ENCODE assay signal across 1 cellular context in the genomic region with DNA sequence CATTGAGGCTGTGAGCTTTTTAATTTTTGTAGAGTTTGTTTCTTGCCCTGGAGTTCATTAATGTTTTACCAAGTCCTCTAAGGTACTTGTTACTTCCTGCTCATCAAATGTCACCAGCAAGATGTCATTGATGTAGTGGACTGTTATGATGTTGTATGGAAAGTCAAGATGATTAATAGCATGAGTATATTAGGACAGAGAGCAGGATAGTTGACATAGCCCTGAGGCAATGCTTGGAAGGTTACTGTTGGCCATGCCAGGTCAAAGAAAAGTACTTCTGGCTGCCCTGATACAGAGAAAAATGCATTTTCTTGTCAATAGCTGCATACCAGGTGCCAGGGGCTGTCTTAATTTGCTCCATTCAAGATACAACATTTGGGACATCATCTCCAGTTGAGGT.
TF ChIP-seq lines count a peak whose summit lies in the region.

No MANE protein-coding gene starts in this region.

TF ChIP-seq in HepG2, 621 proteins besides CTCF, POLR2A, EP300 and RAD21:
- no peak for TF ChIP-seq IKZF1 (IDR thresholded peaks at IDR 0.05)
- TF ChIP-seq FOXA3 (CRISPR knock-in tag; IDR thresholded peaks at IDR 0.05) = peak; percentile 34; the same call in 1 of the 2 replicates
- TF ChIP-seq HMG20A (CRISPR knock-in tag; IDR thresholded peaks at IDR 0.05; ENCODE audit: borderline replicate concordance) = peak; percentile 36; the same call in 1 of the 2 replicates
- TF ChIP-seq PPARG (CRISPR knock-in tag; conservative IDR thresholded peaks at IDR 0.05) = 0 out of 2 replicates have a peak, but pooled peaks have one; percentile 25
- TF ChIP-seq ZNF124 (CRISPR knock-in tag; IDR thresholded peaks at IDR 0.05) = no peak
- TF ChIP-seq ZNF501 (CRISPR knock-in tag; IDR thresholded peaks at IDR 0.05) = no peak
- no peak for TF ChIP-seq ZNF563 (CRISPR knock-in tag; IDR thresholded peaks at IDR 0.05)
- no peak for TF ChIP-seq ZNF30 (CRISPR knock-in tag; IDR thresholded peaks at IDR 0.05)
- TF ChIP-seq FOXO1 (CRISPR knock-in tag; IDR thresholded peaks at IDR 0.05) = no peak
- TF ChIP-seq NR2F6 (IDR thresholded peaks at IDR 0.05) = no peak
- peak; percentile 30; the same call in 1 of the 2 replicates for TF ChIP-seq NR2F6 (CRISPR knock-in tag; IDR thresholded peaks at IDR 0.05)
- TF ChIP-seq RARA (CRISPR knock-in tag; IDR thresholded peaks at IDR 0.05) = peak; percentile 59
- peak; percentile 39; the same call in 1 of the 2 replicates for TF ChIP-seq ELF3 (CRISPR knock-in tag; IDR thresholded peaks at IDR 0.05)
- TF ChIP-seq, protein P1, sequence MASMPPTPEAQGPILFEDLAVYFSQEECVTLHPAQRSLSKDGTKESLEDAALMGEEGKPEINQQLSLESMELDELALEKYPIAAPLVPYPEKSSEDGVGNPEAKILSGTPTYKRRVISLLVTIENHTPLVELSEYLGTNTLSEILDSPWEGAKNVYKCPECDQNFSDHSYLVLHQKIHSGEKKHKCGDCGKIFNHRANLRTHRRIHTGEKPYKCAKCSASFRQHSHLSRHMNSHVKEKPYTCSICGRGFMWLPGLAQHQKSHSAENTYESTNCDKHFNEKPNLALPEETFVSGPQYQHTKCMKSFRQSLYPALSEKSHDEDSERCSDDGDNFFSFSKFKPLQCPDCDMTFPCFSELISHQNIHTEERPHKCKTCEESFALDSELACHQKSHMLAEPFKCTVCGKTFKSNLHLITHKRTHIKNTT (CRISPR knock-in tag; IDR thresholded peaks at IDR 0.05) = no peak
- TF ChIP-seq DNMT3B (CRISPR knock-in tag; conservative IDR thresholded peaks at IDR 0.05) = no peak
- TF ChIP-seq JDP2 (CRISPR knock-in tag; IDR thresholded peaks at IDR 0.05; ENCODE audit: borderline replicate concordance) = no peak
- TF ChIP-seq ZFAT (CRISPR knock-in tag; conservative IDR thresholded peaks at IDR 0.05) = no peak
- TF ChIP-seq, protein P2, sequence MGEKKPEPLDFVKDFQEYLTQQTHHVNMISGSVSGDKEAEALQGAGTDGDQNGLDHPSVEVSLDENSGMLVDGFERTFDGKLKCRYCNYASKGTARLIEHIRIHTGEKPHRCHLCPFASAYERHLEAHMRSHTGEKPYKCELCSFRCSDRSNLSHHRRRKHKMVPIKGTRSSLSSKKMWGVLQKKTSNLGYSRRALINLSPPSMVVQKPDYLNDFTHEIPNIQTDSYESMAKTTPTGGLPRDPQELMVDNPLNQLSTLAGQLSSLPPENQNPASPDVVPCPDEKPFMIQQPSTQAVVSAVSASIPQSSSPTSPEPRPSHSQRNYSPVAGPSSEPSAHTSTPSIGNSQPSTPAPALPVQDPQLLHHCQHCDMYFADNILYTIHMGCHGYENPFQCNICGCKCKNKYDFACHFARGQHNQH (CRISPR knock-in tag; IDR thresholded peaks at IDR 0.05) = no peak
- TF ChIP-seq FOXA1 (IDR thresholded peaks at IDR 0.05) = no peak
- no peak for TF ChIP-seq FOXA1 (CRISPR knock-in tag; IDR thresholded peaks at IDR 0.05)
- TF ChIP-seq, protein P3, sequence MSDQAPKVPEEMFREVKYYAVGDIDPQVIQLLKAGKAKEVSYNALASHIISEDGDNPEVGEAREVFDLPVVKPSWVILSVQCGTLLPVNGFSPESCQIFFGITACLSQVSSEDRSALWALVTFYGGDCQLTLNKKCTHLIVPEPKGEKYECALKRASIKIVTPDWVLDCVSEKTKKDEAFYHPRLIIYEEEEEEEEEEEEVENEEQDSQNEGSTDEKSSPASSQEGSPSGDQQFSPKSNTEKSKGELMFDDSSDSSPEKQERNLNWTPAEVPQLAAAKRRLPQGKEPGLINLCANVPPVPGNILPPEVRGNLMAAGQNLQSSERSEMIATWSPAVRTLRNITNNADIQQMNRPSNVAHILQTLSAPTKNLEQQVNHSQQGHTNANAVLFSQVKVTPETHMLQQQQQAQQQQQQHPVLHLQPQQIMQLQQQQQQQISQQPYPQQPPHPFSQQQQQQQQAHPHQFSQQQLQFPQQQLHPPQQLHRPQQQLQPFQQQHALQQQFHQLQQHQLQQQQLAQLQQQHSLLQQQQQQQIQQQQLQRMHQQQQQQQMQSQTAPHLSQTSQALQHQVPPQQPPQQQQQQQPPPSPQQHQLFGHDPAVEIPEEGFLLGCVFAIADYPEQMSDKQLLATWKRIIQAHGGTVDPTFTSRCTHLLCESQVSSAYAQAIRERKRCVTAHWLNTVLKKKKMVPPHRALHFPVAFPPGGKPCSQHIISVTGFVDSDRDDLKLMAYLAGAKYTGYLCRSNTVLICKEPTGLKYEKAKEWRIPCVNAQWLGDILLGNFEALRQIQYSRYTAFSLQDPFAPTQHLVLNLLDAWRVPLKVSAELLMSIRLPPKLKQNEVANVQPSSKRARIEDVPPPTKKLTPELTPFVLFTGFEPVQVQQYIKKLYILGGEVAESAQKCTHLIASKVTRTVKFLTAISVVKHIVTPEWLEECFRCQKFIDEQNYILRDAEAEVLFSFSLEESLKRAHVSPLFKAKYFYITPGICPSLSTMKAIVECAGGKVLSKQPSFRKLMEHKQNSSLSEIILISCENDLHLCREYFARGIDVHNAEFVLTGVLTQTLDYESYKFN (CRISPR knock-in tag; conservative IDR thresholded peaks at IDR 0.05) = no peak
- no peak for TF ChIP-seq KDM4B (CRISPR knock-in tag; IDR thresholded peaks at IDR 0.05)
- no peak for TF ChIP-seq ZNF160 (CRISPR knock-in tag; IDR thresholded peaks at IDR 0.05)
- TF ChIP-seq TEAD3 (CRISPR knock-in tag; optimal IDR thresholded peaks at IDR 0.05; ENCODE audit: borderline replicate concordance) = peak; percentile 53
- peak; percentile 13; the same call in 1 of the 2 replicates for TF ChIP-seq SOX5 (CRISPR knock-in tag; IDR thresholded peaks at IDR 0.05; ENCODE audit: borderline replicate concordance)
- TF ChIP-seq SIN3B (IDR thresholded peaks at IDR 0.05; ENCODE audit: low read length) = no peak
- no peak for TF ChIP-seq ZNF205 (CRISPR knock-in tag; IDR thresholded peaks at IDR 0.05)
- 0 out of 2 replicates have a peak, but pooled peaks have one; percentile 33 for TF ChIP-seq ZBTB21 (CRISPR knock-in tag; IDR thresholded peaks at IDR 0.05)
- TF ChIP-seq SAP130 (CRISPR knock-in tag; IDR thresholded peaks at IDR 0.05; ENCODE audit: low read depth) = peak; percentile 46
- TF ChIP-seq, protein P4, sequence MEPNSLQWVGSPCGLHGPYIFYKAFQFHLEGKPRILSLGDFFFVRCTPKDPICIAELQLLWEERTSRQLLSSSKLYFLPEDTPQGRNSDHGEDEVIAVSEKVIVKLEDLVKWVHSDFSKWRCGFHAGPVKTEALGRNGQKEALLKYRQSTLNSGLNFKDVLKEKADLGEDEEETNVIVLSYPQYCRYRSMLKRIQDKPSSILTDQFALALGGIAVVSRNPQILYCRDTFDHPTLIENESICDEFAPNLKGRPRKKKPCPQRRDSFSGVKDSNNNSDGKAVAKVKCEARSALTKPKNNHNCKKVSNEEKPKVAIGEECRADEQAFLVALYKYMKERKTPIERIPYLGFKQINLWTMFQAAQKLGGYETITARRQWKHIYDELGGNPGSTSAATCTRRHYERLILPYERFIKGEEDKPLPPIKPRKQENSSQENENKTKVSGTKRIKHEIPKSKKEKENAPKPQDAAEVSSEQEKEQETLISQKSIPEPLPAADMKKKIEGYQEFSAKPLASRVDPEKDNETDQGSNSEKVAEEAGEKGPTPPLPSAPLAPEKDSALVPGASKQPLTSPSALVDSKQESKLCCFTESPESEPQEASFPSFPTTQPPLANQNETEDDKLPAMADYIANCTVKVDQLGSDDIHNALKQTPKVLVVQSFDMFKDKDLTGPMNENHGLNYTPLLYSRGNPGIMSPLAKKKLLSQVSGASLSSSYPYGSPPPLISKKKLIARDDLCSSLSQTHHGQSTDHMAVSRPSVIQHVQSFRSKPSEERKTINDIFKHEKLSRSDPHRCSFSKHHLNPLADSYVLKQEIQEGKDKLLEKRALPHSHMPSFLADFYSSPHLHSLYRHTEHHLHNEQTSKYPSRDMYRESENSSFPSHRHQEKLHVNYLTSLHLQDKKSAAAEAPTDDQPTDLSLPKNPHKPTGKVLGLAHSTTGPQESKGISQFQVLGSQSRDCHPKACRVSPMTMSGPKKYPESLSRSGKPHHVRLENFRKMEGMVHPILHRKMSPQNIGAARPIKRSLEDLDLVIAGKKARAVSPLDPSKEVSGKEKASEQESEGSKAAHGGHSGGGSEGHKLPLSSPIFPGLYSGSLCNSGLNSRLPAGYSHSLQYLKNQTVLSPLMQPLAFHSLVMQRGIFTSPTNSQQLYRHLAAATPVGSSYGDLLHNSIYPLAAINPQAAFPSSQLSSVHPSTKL (CRISPR knock-in tag; IDR thresholded peaks at IDR 0.05) = peak; percentile 26; the same call in 1 of the 2 replicates
